8 cellular contexts compared by ENCODE assay signal in genomic region chr4:169757575-169758184, GRCh38. TPM values are rescaled to one million over a fixed set of nuclear protein-coding genes. Genes with fewer than 3 reads are reported as not detected.
A peak's percentile ranks its signal among the peaks of the same experiment; 100 is the strongest.
DNase-seq lines count a peak whose midpoint lies in the region; ATAC-seq and TF ChIP-seq lines count a peak whose summit lies in the region.

Gene HPF1, minus strand, starts transcription at chr4:169757944. Its CDS starts 67 bp downstream, at chr4:169757877.

- TF ChIP-seq CTCF in PC-9 (conservative IDR thresholded peaks at IDR 0.05) = no peak

- H3K9ac ChIP-seq in mucosa of stomach (ENCODE audit: low read length) = peak within 1 kb of the TSS; percentile 77

- H2AFZ ChIP-seq in PC-9 = peak within 1 kb of the TSS; percentile 96

- CTCF ChIA-PET in PC-9 (lab: Charles Lee) = no interaction called here

- no peaks in the 10 kb centered on the region for H3K36me3 Mint-ChIP-seq in activated T-cell treated with anti-CD3 and anti-CD28 coated beads, Interleukin-2, amount 50 U/mL, for 4 hours (ENCODE audit: insufficient read depth)

- peaks cover 21% of the 10 kb centered on the region for H3K4me1 Mint-ChIP-seq in activated T-cell treated with anti-CD3 and anti-CD28 coated beads, Interleukin-2, amount 50 U/mL, for 4 hours (ENCODE audit: low read depth)

- TF ChIP-seq POLR2A in erythroblast (IDR thresholded peaks at IDR 0.05; ENCODE audit: low read length) = peak; percentile 72

- POLR2A ChIA-PET in PC-9 (lab: Charles Lee; ENCODE audit: unreplicated experiment) = no interaction called here

- H3K4me1 ChIP-seq in PC-9 (replicated peaks; ENCODE audit: insufficient read depth) (peaks cover 8% of the 10 kb centered on the region), mucosa of stomach (ENCODE audit: control insufficient read depth, insufficient read depth, low read length) (peaks cover 11% of the 10 kb centered on the region)

- H3K36me3 ChIP-seq in PC-9 (ENCODE audit: low read depth) (no peaks in the 10 kb centered on the region), mucosa of stomach (ENCODE audit: control insufficient read depth, insufficient read depth, low read length) (no peaks in the 10 kb centered on the region)

- no peaks in the 10 kb centered on the region for H3K9me3 Mint-ChIP-seq in activated T-cell treated with anti-CD3 and anti-CD28 coated beads, Interleukin-2, amount 50 U/mL, for 4 hours

- intact Hi-C loops in PC-9 (cut with micrococcal nuclease; ENCODE audit: unreplicated experiment) = no loop called here

- no TSS peak for BruUV-seq in PC-9 (replicated peaks; lab: Mats Ljungman, UMichigan)

- H3K9me2 ChIP-seq in PC-9 (ENCODE audit: insufficient read depth) = no peaks in the 10 kb centered on the region

- 0 out of 2 replicates have a peak within 1 kb of the TSS, but pooled peaks have one; percentile 32 for H3K27ac ChIP-seq in PC-9

- H4K20me1 ChIP-seq in PC-9 (ENCODE audit: insufficient read depth) = no peaks in the 10 kb centered on the region

- peak within 1 kb of the TSS; percentile 93 for H3K4me3 ChIP-seq in Jurkat, Clone E6-1 (ENCODE audit: low read length)
- H3K4me3 ChIP-seq in PC-9 = peak within 1 kb of the TSS; percentile 91
- peak within 1 kb of the TSS; percentile 79 for H3K4me3 ChIP-seq in mucosa of stomach (ENCODE audit: low read length)

- H3F3A ChIP-seq in PC-9 (ENCODE audit: insufficient read depth, low read depth) = peaks cover 7% of the 10 kb centered on the region; the same call in 1 of the 2 replicates

- H3K27me3 Mint-ChIP-seq in activated T-cell treated with anti-CD3 and anti-CD28 coated beads, Interleukin-2, amount 50 U/mL, for 4 hours (ENCODE audit: low read depth) = no peaks in the 10 kb centered on the region

- DNase-seq in DMS153 treated with DMSO at 0.1 percent for 48 hours (lab: John Stamatoyannopoulos, UW; ENCODE audit: unreplicated experiment) (peak; percentile 93), PC-9 (peak; percentile 76 to 92), erythroblast (lab: John Stamatoyannopoulos, UW) (peak; percentile 94 to 97)
- DNase-seq in Jurkat, Clone E6-1 (ENCODE audit: low read depth, low spot score) = peak; percentile 92
- peak; percentile 96 for DNase-seq in activated T-cell treated with anti-CD3 and anti-CD28 coated beads, Interleukin-2, amount 50 U/mL, for 4 hours
- peak; percentile 90 for DNase-seq in stimulated activated CD8-positive, alpha-beta memory T cell treated with anti-CD3 and anti-CD28 coated beads, Interleukin-7, amount 100 ng/mL, for 24 hours (ENCODE audit: low read depth)

- H3K27me3 ChIP-seq in PC-9 (ENCODE audit: insufficient read depth, low read depth) (no peaks in the 10 kb centered on the region), mucosa of stomach (ENCODE audit: control insufficient read depth, insufficient read depth, low read length) (no peaks in the 10 kb centered on the region)

- peak within 1 kb of the TSS; percentile 90 for H3K4me3 Mint-ChIP-seq in activated T-cell treated with anti-CD3 and anti-CD28 coated beads, Interleukin-2, amount 50 U/mL, for 4 hours

- H3K4me2 ChIP-seq in PC-9 = peak within 1 kb of the TSS; percentile 81

- H3K9me3 ChIP-seq in PC-9 (ENCODE audit: insufficient read depth, low read depth) (no peaks in the 10 kb centered on the region), mucosa of stomach (ENCODE audit: control insufficient read depth, low read length) (no peaks in the 10 kb centered on the region)

- H3K79me2 ChIP-seq in PC-9 (ENCODE audit: low read depth) = peaks cover 16% of the 10 kb centered on the region; the same call in 1 of the 2 replicates

- peak; percentile 94 for ATAC-seq in GM21619 (IDR thresholded peaks at IDR 0.05; ENCODE audit: unreplicated experiment)
- peak; percentile 95 for ATAC-seq in activated T-cell treated with anti-CD3 and anti-CD28 coated beads, Interleukin-2, amount 50 U/mL, for 4 hours

RNA-seq across cellular contexts. Expression of gene HPF1, which starts in this region (rescaled TPM):
- 59.1 TPM for polyA plus RNA-seq in Jurkat, Clone E6-1 (2012; ENCODE audit: insufficient read depth, insufficient read length)
- 26.9 and 28.3 TPM in 2 replicates for total RNA-seq in PC-9 (2021)
- total RNA-seq in activated T-cell treated with anti-CD3 and anti-CD28 coated beads, Interleukin-2, amount 50 U/mL, for 4 hours = 10 to 100 TPM; 32.0 to 35.3 (median 34.2) TPM

Comparison
In these comparisons a context has a peak if more than half of its experiments do, and no peak if none do; other contexts are left out.
1. Peak in every context shown above with its lines: DNase-seq, ATAC-seq, H3K4me3 ChIP-seq and H3K27ac ChIP-seq.